In the genomic region with DNA sequence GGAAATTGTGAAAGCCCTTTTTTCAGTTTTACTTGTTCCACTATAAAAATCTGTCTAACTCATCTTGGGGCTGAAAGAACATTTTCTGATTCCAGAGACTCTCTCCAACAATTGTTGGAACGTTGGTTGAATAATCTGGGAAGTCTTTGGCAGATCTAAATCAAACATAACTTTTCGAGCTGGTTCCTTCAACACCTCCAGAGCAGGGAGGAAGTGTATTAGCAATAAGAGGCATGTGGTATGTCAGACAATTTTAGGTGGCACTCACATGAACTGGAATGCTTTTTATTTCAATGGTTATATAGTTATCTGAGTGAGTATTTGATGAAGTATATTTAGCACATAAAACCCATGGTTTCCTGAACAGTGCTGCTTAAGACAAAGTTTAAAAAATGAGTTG, we compare ENCODE assay signal across 27 cellular contexts.
DNase-seq lines count a peak whose midpoint lies in the region; ATAC-seq and TF ChIP-seq lines count a peak whose summit lies in the region.
"Had no signal": no experiment of that assay in that cellular context is flagged by ENCODE, and none has a peak within 500 bp of the region (broad histone marks: within the 10 kb centered on the region; RNA-seq: fewer than 3 reads in every experiment).

No MANE protein-coding gene starts in this region.

- peaks cover 33% of the 10 kb centered on the region for H3K4me1 ChIP-seq in cardiac muscle cell (ENCODE audit: low read depth)
- H3K4me1 ChIP-seq in gastroesophageal sphincter: peaks cover 4 to 99% (median 12%) of the 10 kb centered on the region in 3 donors
- peaks cover 0 to 3% (median 1%) of the 10 kb centered on the region in 4 donors for H3K4me1 ChIP-seq in transverse colon
- H3K4me1 ChIP-seq: BLaER1 treated with 17β-estradiol and CSF1 and Interleukin-3, amounts not matched to agents 10 nM and 100 nM; Caco-2 had no signal

- intact Hi-C loops in left ventricle myocardium superior (cut with micrococcal nuclease) (no loop called here), transverse colon (cut with DNase I; ENCODE audit: low total_unique reads) (no loop called here)

- TF ChIP-seq CTCF in cardiac muscle cell (IDR thresholded peaks at IDR 0.05; ENCODE audit: low read depth, low read length) (no peak), gastroesophageal sphincter (IDR thresholded peaks at IDR 0.05) (no peak), neural crest cell (conservative IDR thresholded peaks at IDR 0.05) (no peak), transverse colon (IDR thresholded peaks at IDR 0.05) (no peak)

- ATAC-seq in left ventricle myocardium superior (no peak), gastroesophageal sphincter (no peak)
- ATAC-seq: GM12878 had no signal

- H3K27me3 ChIP-seq in cardiac muscle cell (no peaks in the 10 kb centered on the region), gastroesophageal sphincter (no peaks in the 10 kb centered on the region), transverse colon (no peaks in the 10 kb centered on the region)
- H3K27me3 ChIP-seq: BLaER1 treated with 17β-estradiol and CSF1 and Interleukin-3, amounts not matched to agents 10 nM and 100 nM; SJCRH30 had no signal

- TF ChIP-seq POLR2A in gastroesophageal sphincter (IDR thresholded peaks at IDR 0.05): no peak
- no peak for TF ChIP-seq POLR2A in transverse colon (IDR thresholded peaks at IDR 0.05)

- 4 to 11% methylated on average over 2 of the region's 2 CpGs for WGBS in gastroesophageal sphincter (ENCODE audit: low coverage in 1 of 2), 2 donors
- 13 to 16% methylated on average over 2 of the region's 2 CpGs for WGBS in transverse colon (ENCODE audit: low coverage in 1 of 2), 2 donors

- H3K4me3 ChIP-seq in cardiac muscle cell: no peak overlapping the region
- H3K4me3 ChIP-seq in gastroesophageal sphincter: no peak overlapping the region
- H3K4me3 ChIP-seq in transverse colon: no peak overlapping the region
- H3K4me3 ChIP-seq: BLaER1 treated with 17β-estradiol and CSF1 and Interleukin-3, amounts not matched to agents 10 nM and 100 nM; GM12878; SJCRH30 had no signal

- H3K27ac ChIP-seq in cardiac muscle cell (peak overlapping the region; percentile 37), gastroesophageal sphincter (peak overlapping the region; percentile 50 to 88 (median 82)), transverse colon (peak overlapping the region; percentile 13 to 71 (median 68))
- H3K27ac ChIP-seq: 22Rv1; BLaER1 treated with 17β-estradiol and CSF1 and Interleukin-3, amounts not matched to agents 10 nM and 100 nM; KMS-11 had no signal

- H3K27me3 Mint-ChIP-seq in neural crest cell (ENCODE audit: low read depth): no peaks in the 10 kb centered on the region
- H3K27me3 Mint-ChIP-seq: CD4-positive, alpha-beta memory T cell had no signal

- no peaks in the 10 kb centered on the region for H3K36me3 Mint-ChIP-seq in neural crest cell (ENCODE audit: low read depth)

- no peak for DNase-seq in cardiac muscle cell (ENCODE audit: low read depth in 1 of 2, low spot score in 1 of 2)
- no peak for DNase-seq in left ventricle myocardium superior
- DNase-seq in neural crest cell (ENCODE audit: low read depth, low spot score): no peak
- no peak for DNase-seq in transverse colon
- DNase-seq in DMS114 treated with DMSO at 0.1 percent for 48 hours (lab: John Stamatoyannopoulos, UW; ENCODE audit: unreplicated experiment): no peak
- no peak for DNase-seq in NCI-H1930 (lab: John Stamatoyannopoulos, UW)
- DNase-seq in NCI-H2227 treated with DMSO at 0.1 percent for 48 hours (lab: John Stamatoyannopoulos, UW): no peak
- DNase-seq: ACHN; Caco-2; CD4-positive, alpha-beta memory T cell; DMS 273 treated with DMSO at 0.1 percent for 48 hours; DND-41; H9; HFFc6; IMR-90; MV-4-11; NCI-H1105 treated with DMSO at 0.1 percent for 48 hours; NCI-H2081; NCI-H2171; NCI-H526; OCI-M1 had no signal

- H3K36me3 ChIP-seq in cardiac muscle cell (no peaks in the 10 kb centered on the region), gastroesophageal sphincter (no peaks in the 10 kb centered on the region), transverse colon (no peaks in the 10 kb centered on the region)
- H3K36me3 ChIP-seq: BLaER1 treated with 17β-estradiol and CSF1 and Interleukin-3, amounts not matched to agents 10 nM and 100 nM; SJCRH30 had no signal

- H3K9me3 Mint-ChIP-seq in neural crest cell: no peaks in the 10 kb centered on the region
- H3K9me3 Mint-ChIP-seq: H9, HFFc6 had no signal

- H3K27ac Mint-ChIP-seq in neural crest cell (ENCODE audit: unreplicated experiment): peak overlapping the region; percentile 70
- H3K27ac Mint-ChIP-seq: H9, HFFc6 had no signal

- no peak overlapping the region for H3K4me3 Mint-ChIP-seq in neural crest cell
- H3K4me3 Mint-ChIP-seq: CD4-positive, alpha-beta memory T cell; H9; HFFc6 had no signal

- H3K4me1 Mint-ChIP-seq in neural crest cell: peaks cover 78% of the 10 kb centered on the region

- in situ Hi-C loops in transverse colon (cut with MboI; ENCODE audit: low pct_ligation_motif_present in 1 of 4, low pct_unique_long_range_greater_than_20kb in 1 of 4, low sequenced_read_pairs in 3 of 4): no loop called here

- TF ChIP-seq EP300 in gastroesophageal sphincter (IDR thresholded peaks at IDR 0.05) (no peak), transverse colon (IDR thresholded peaks at IDR 0.05; ENCODE audit: low read depth) (no peak)

- H3K9me3 ChIP-seq in cardiac muscle cell (ENCODE audit: low read depth) (no peaks in the 10 kb centered on the region), gastroesophageal sphincter (no peaks in the 10 kb centered on the region), transverse colon (no peaks in the 10 kb centered on the region)
- H3K9me3 ChIP-seq: BLaER1 treated with 17β-estradiol and CSF1 and Interleukin-3, amounts not matched to agents 10 nM and 100 nM; Caco-2; SJCRH30 had no signal
